Comparison of ENCODE assay signal across 8 cellular contexts in the genomic region with DNA sequence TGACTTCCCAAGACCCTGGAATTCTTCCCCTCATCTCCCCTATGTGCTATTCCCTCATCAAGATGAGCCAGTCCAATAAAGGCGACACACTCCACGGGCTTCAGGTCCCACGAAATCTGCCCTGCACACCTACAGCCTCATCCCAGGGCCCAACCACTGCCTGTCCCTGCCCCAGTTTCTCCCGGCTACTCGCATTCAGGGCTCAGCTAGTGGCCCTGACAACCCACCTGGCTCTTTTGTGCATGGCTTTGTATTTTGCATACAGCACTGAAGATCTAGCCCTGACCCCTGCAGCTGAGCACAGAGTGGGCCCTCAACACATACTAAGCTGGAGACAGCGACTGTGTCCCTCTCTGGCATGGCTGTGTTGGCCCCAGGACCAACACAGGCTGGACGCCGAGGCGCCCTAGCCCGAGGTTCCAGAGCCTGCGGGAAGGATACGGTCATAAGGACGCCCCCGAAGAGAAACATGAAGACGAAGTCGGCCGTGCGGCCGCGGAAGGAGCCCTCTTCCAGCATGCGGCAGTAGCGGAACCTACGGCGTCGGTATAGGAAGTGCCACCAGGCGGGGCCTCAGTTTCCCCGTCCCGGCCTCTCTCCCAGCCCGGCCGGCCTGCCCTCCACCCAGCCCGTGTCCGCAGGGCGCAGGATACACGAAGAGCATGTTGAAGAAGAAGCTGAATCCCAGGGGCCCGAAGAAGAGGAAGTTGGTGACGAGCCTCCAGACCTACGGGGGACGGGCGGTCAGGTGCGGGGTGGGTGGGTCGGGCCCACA. TPM values are rescaled to one million over a fixed set of nuclear protein-coding genes. Genes with fewer than 3 reads are reported as not detected.
DNase-seq lines count a peak whose midpoint lies in the region; ATAC-seq and TF ChIP-seq lines count a peak whose summit lies in the region.

No MANE protein-coding gene starts in this region.

- no peak overlapping the region for H2BK5ac ChIP-seq in H9 (ENCODE audit: insufficient read length, low read length)

- peak; percentile 48 for DNase-seq in H9
- DNase-seq in islet precursor cell: peak; percentile 50
- no peak for DNase-seq in upper lobe of right lung
- DNase-seq in A673 (ENCODE audit: low spot score): no peak
- DNase-seq in AML-193 (lab: John Stamatoyannopoulos, UW): no peak

- H4K91ac ChIP-seq in H9 (ENCODE audit: insufficient read length, low read depth, low read length): no peak overlapping the region

- no peak overlapping the region for H2AFZ ChIP-seq in H9 (ENCODE audit: low read length)

- H2BK120ac ChIP-seq in H9 (ENCODE audit: low read depth, low read length, poor library complexity, severe bottlenecking): no peak overlapping the region

- peaks cover 24 to 33% of the 10 kb centered on the region in 2 experiments for H3K4me1 Mint-ChIP-seq in H9

- BruUV-seq in A673 (replicated peaks; lab: Mats Ljungman, UMichigan): no TSS peak

- no peak overlapping the region for H3K18ac ChIP-seq in H9 (ENCODE audit: insufficient read length, low read depth, low read length)

- no peak overlapping the region for H3K23ac ChIP-seq in H9 (ENCODE audit: insufficient read length, low read depth, low read length)

- no peak overlapping the region for H2BK20ac ChIP-seq in H9 (ENCODE audit: low read depth, low read length, poor library complexity, severe bottlenecking)

- CTCF ChIA-PET in A673 (lab: Charles Lee): no interaction called here

- no peak overlapping the region for H3K56ac ChIP-seq in H9 (ENCODE audit: insufficient read length, low read depth, low read length)

- H3K27me3 ChIP-seq in H9 (ENCODE audit: insufficient read depth, low read length) (no peaks in the 10 kb centered on the region; the same call in 1 of the 2 replicates), upper lobe of right lung (no peaks in the 10 kb centered on the region), A673 (replicated peaks; ENCODE audit: insufficient read depth, low read depth, low read length, poor library complexity) (no peaks in the 10 kb centered on the region)

- TF ChIP-seq CTCF in H9 (conservative IDR thresholded peaks at IDR 0.05): no peak
- TF ChIP-seq CTCF in VCaP (conservative IDR thresholded peaks at IDR 0.05): no peak
- TF ChIP-seq CTCF in upper lobe of right lung (IDR thresholded peaks at IDR 0.05): no peak
- TF ChIP-seq CTCF in A673 (conservative IDR thresholded peaks at IDR 0.05; ENCODE audit: low read depth, low read length): no peak

- H3K23me2 ChIP-seq in H9 (ENCODE audit: insufficient read length, low read depth, low read length, poor library complexity, severe bottlenecking): peaks cover 6% of the 10 kb centered on the region

- no peak overlapping the region for H2BK12ac ChIP-seq in H9 (ENCODE audit: insufficient read length, low read depth, low read length)

- H2BK15ac ChIP-seq in H9 (ENCODE audit: low read depth, low read length): no peak overlapping the region

- H3K14ac ChIP-seq in H9 (ENCODE audit: insufficient read depth, low read length): no peak overlapping the region

- H3K9ac ChIP-seq in ES-I3 (ENCODE audit: low read depth, low read length) (peak overlapping the region; percentile 41; the same call in 1 of the 2 replicates), H9 (ENCODE audit: extremely low read depth, insufficient read length, low read length) (no peak overlapping the region)

- H3T11ph ChIP-seq in H9 (ENCODE audit: low read length): no peak overlapping the region

- ATAC-seq in upper lobe of right lung (no peak), GM19035 (IDR thresholded peaks at IDR 0.05; ENCODE audit: unreplicated experiment) (no peak)

- peaks cover 0 to 3% of the 10 kb centered on the region in 2 experiments; a peak in 1 of 5 replicates for H3K9me3 Mint-ChIP-seq in H9

- H3K4me3 Mint-ChIP-seq in H9: peak overlapping the region; percentile 82 to 94

- H3K36me3 ChIP-seq in ES-I3 (ENCODE audit: insufficient read depth, low read length) (no peaks in the 10 kb centered on the region; the same call in 1 of the 2 replicates), upper lobe of right lung (peaks cover 32% of the 10 kb centered on the region), A673 (ENCODE audit: insufficient read depth, low read length, poor library complexity, severe bottlenecking) (peaks cover 25% of the 10 kb centered on the region)

- POLR2A ChIA-PET in A673 (lab: Charles Lee; ENCODE audit: low non-redundant PET): no interaction called here

- H4K20me1 ChIP-seq in H9 (ENCODE audit: control insufficient read depth, insufficient read depth, insufficient read length): no peaks in the 10 kb centered on the region

- no peak overlapping the region for H4K8ac ChIP-seq in H9 (replicated peaks; ENCODE audit: insufficient read length, low read depth, low read length)

- no peak overlapping the region for H2AK5ac ChIP-seq in H9 (ENCODE audit: insufficient read length, low read length)

- WGBS in H9 (ENCODE audit: extremely low coverage, insufficient read length, low lambda C conversion rate): no CpG with 5 or more reads among the region's 41 CpGs

- H3K9me3 ChIP-seq in ES-I3 (ENCODE audit: control insufficient read depth, insufficient read depth, low read length) (no peaks in the 10 kb centered on the region), H9 (ENCODE audit: control insufficient read depth, low read depth, low read length) (no peaks in the 10 kb centered on the region), upper lobe of right lung (no peaks in the 10 kb centered on the region), A673 (ENCODE audit: low read depth, low read length, poor library complexity, severe bottlenecking) (no peaks in the 10 kb centered on the region)

- H3K27ac Mint-ChIP-seq in H9: peak overlapping the region; percentile 87 to 94 (median 90); a peak in 5 of 7 replicates

- peaks cover 6 to 12% (median 11%) of the 10 kb centered on the region in 3 experiments; a peak in 6 of 7 replicates for H3K36me3 Mint-ChIP-seq in H9 (ENCODE audit: insufficient read depth in 1 of 3, low read depth in 3 of 3)

- intact Hi-C loops in upper lobe of right lung (cut with DNase I) (no loop called here), A673 (cut with micrococcal nuclease; ENCODE audit: unreplicated experiment) (no loop called here)

- no peak overlapping the region for H3K4ac ChIP-seq in H9 (ENCODE audit: low read depth, low read length)

- no peak overlapping the region for H4K5ac ChIP-seq in H9 (ENCODE audit: insufficient read length, low read depth, low read length)

- H3K4me2 ChIP-seq in H9 (ENCODE audit: insufficient read depth, insufficient read length, low read length): peak overlapping the region; percentile 35

- H3K4me1 ChIP-seq in ES-I3 (ENCODE audit: insufficient read depth, low read length): peaks cover 4% of the 10 kb centered on the region; the same call in 1 of the 2 replicates
- no peaks in the 10 kb centered on the region; the same call in 1 of the 2 replicates for H3K4me1 ChIP-seq in H9 (ENCODE audit: insufficient read depth, low read length)
- H3K4me1 ChIP-seq in upper lobe of right lung: peaks cover 12% of the 10 kb centered on the region
- peaks cover 3% of the 10 kb centered on the region for H3K4me1 ChIP-seq in A673 (ENCODE audit: insufficient read depth, low read length, poor library complexity, severe bottlenecking)

- no peak overlapping the region for H3K27ac ChIP-seq in H9 (ENCODE audit: insufficient read length, low read depth, low read length)
- peak overlapping the region; percentile 15; the same call in 1 of the 2 replicates for H3K27ac ChIP-seq in VCaP
- H3K27ac ChIP-seq in upper lobe of right lung: no peak overlapping the region
- H3K27ac ChIP-seq in A673 (ENCODE audit: low read depth, low read length, poor library complexity, severe bottlenecking): no peak overlapping the region

- H3K27me3 Mint-ChIP-seq in H9 (ENCODE audit: low read depth): peaks cover 30% of the 10 kb centered on the region

- H3K4me3 ChIP-seq in upper lobe of right lung (peak overlapping the region; percentile 60), A673 (ENCODE audit: low read depth, low read length, poor library complexity, severe bottlenecking) (no peak overlapping the region)

- H3K79me2 ChIP-seq in H9 (ENCODE audit: insufficient read depth, low read length): no peaks in the 10 kb centered on the region

- H3K79me1 ChIP-seq in H9 (ENCODE audit: insufficient read depth, low read depth, low read length, poor library complexity, severe bottlenecking): no peaks in the 10 kb centered on the region

RNA-seq across cellular contexts. Expression of a gene that starts 0.7 kb away (rescaled TPM):
- total RNA-seq in H9 (2021) (9.0 and 9.8 TPM in 2 replicates), upper lobe of right lung (3.8 TPM), A673 (2021) (1.5 and 2.0 TPM in 2 replicates)

RNA-seq across cellular contexts. Expression of a gene that starts 19.6 kb away (rescaled TPM):
- 12.1 and 15.0 TPM in 2 replicates for total RNA-seq in H9 (2021)
- total RNA-seq in upper lobe of right lung: 13.2 TPM
- total RNA-seq in A673 (2021): 4.9 and 6.2 TPM in 2 replicates

RNA-seq across cellular contexts. Expression of a gene that starts 51.3 kb away (rescaled TPM):
- total RNA-seq in H9 (2021) (132 and 136 TPM in 2 replicates), upper lobe of right lung (59.6 TPM), A673 (2021) (172 and 176 TPM in 2 replicates)

RNA-seq across cellular contexts. Expression of a gene that starts 56.1 kb away (rescaled TPM):
- total RNA-seq in H9 (2021) (1,068 and 1,091 TPM in 2 replicates), upper lobe of right lung (236 TPM), A673 (2021) (802 and 864 TPM in 2 replicates)

Comparison
In these comparisons a context has a peak if more than half of its experiments do, and no peak if none do; other contexts are left out.
1. DNase-seq: peak in H9 (single experiment) and islet precursor cell (single experiment); none in upper lobe of right lung (single experiment), A673 (single experiment) and AML-193 (0 of 2).